In genomic region chr11:126413426-126413825, GRCh38 we compare ENCODE assay signal across 13 cellular contexts.
"Had no signal": no experiment of that assay in that cellular context is flagged by ENCODE, and none has a peak within 500 bp of the region (broad histone marks: within the 10 kb centered on the region; RNA-seq: fewer than 3 reads in every experiment).

No MANE protein-coding gene starts in this region.

- H3K4me3 ChIP-seq: lower lobe of right lung had no signal

- H3K4me3 Mint-ChIP-seq: activated B cell treated with CpG ODN at 0.5 μM for 24 hours; activated CD4-positive, alpha-beta T cell treated with anti-CD3 and anti-CD28 coated beads, Interleukin-2, amount 10 ng/mL, durations not matched to agents 7 days and 5 days; activated T-helper 17 cell treated with anti-CD3 and anti-CD28 coated beads, Interleukin-2, amount 50 U/mL, for 72 hours; mesothelial cell of epicardium; T-helper 1 cell treated with Interleukin-12 subunit alpha and Interleukin-12 subunit beta and Interleukin-4 antibody, amounts not matched to agents 30 μg/mL and 1 μg/mL, for 36 hours had no signal

- H3K27me3 Mint-ChIP-seq: activated B cell treated with CpG ODN at 0.5 μM for 24 hours; activated T-helper 17 cell treated with anti-CD3 and anti-CD28 coated beads, Interleukin-2, amount 50 U/mL, for 72 hours had no signal

- H3K4me1 Mint-ChIP-seq: activated T-helper 17 cell treated with anti-CD3 and anti-CD28 coated beads, Interleukin-2, amount 50 U/mL, for 72 hours had no signal

- DNase-seq: activated B cell treated with CpG ODN at 0.5 μM for 24 hours; activated CD4-positive, alpha-beta T cell treated with anti-CD3 and anti-CD28 coated beads, Interleukin-2, amount 10 ng/mL, durations not matched to agents 7 days and 5 days; activated naive CD4-positive, alpha-beta T cell treated with anti-CD3 and anti-CD28 coated beads, Interleukin-2, amount 50 U/mL, for 16 hours; activated T-cell treated with anti-CD3 and anti-CD28 coated beads for 4 hours; lower lobe of right lung; SHP77; stimulated activated CD4-positive, alpha-beta T cell treated with anti-CD3 and anti-CD28 coated beads, Interleukin-2, amount 100 ng/mL, for 24 hours; stimulated activated naive CD4-positive, alpha-beta T cell had no signal

- H3K27ac Mint-ChIP-seq: activated B cell treated with CpG ODN at 0.5 μM for 24 hours; activated CD4-positive, alpha-beta T cell treated with anti-CD3 and anti-CD28 coated beads, Interleukin-2, amount 10 ng/mL, durations not matched to agents 7 days and 5 days; activated T-helper 17 cell treated with anti-CD3 and anti-CD28 coated beads, Interleukin-2, amount 50 U/mL, for 72 hours; mesothelial cell of epicardium; T-helper 1 cell treated with Interleukin-12 subunit alpha and Interleukin-12 subunit beta and Interleukin-4 antibody, amounts not matched to agents 30 μg/mL and 1 μg/mL, for 36 hours had no signal

- H3K9me3 Mint-ChIP-seq: activated B cell treated with CpG ODN at 0.5 μM for 24 hours; activated CD4-positive, alpha-beta T cell treated with anti-CD3 and anti-CD28 coated beads, Interleukin-2, amount 10 ng/mL, durations not matched to agents 7 days and 5 days; activated T-helper 17 cell treated with anti-CD3 and anti-CD28 coated beads, Interleukin-2, amount 50 U/mL, for 72 hours; mesothelial cell of epicardium; T-helper 1 cell treated with Interleukin-12 subunit alpha and Interleukin-12 subunit beta and Interleukin-4 antibody, amounts not matched to agents 30 μg/mL and 1 μg/mL, for 36 hours had no signal

- ATAC-seq: activated T-helper 17 cell treated with anti-CD3 and anti-CD28 coated beads, Interleukin-2, amount 50 U/mL, for 72 hours; lower lobe of right lung; right cardiac atrium; SK-N-SH treated with all-trans-retinoic acid at 6 μM for 48 hours had no signal

- H3K9me3 ChIP-seq: lower lobe of right lung had no signal
